ENCODE assay signal across 19 cellular contexts in genomic region chr20:61938839-61939690, GRCh38.
DNase-seq lines count a peak whose midpoint lies in the region; ATAC-seq and TF ChIP-seq lines count a peak whose summit lies in the region.
"Had no signal": no experiment of that assay in that cellular context is flagged by ENCODE, and none has a peak within 500 bp of the region (broad histone marks: within the 10 kb centered on the region; RNA-seq: fewer than 3 reads in every experiment).

No MANE protein-coding gene starts in this region.

- TF ChIP-seq EP300 in sigmoid colon (IDR thresholded peaks at IDR 0.05), result no peak

- TF ChIP-seq POLR2A in sigmoid colon (IDR thresholded peaks at IDR 0.05), result no peak

- H3K4me3 ChIP-seq in RWPE2 (ENCODE audit: severe bottlenecking) (no peak overlapping the region), dorsolateral prefrontal cortex (no peak overlapping the region), left lung (no peak overlapping the region), sigmoid colon (no peak overlapping the region), ascending aorta (no peak overlapping the region)
- H3K4me3 ChIP-seq: GM23338 had no signal

- 72 to 80% methylated on average over 27 of the region's 27 CpGs for WGBS in sigmoid colon, 2 donors

- no peak overlapping the region for H3K4me3 Mint-ChIP-seq in activated T-helper 2 cell treated with anti-CD3 and anti-CD28 coated beads, Interferon-gamma antibody, Interleukin-2, Interleukin-4, amounts not matched to agents 10 μg/mL and 5 μg/mL and 100 μg/mL, durations not matched to agents 14 hours and 24 hours and 36 hours (ENCODE audit: low read depth)
- H3K4me3 Mint-ChIP-seq: CD4-positive, CD25-positive, alpha-beta regulatory T cell; GM23338 had no signal

- no peaks in the 10 kb centered on the region for H3K36me3 Mint-ChIP-seq in activated T-helper 2 cell treated with anti-CD3 and anti-CD28 coated beads, Interferon-gamma antibody, Interleukin-2, Interleukin-4, amounts not matched to agents 10 μg/mL and 5 μg/mL and 100 μg/mL, durations not matched to agents 14 hours and 24 hours and 36 hours (ENCODE audit: low read depth)
- H3K36me3 Mint-ChIP-seq: CD4-positive, CD25-positive, alpha-beta regulatory T cell had no signal

- no peaks in the 10 kb centered on the region for H3K27me3 Mint-ChIP-seq in activated T-helper 2 cell treated with anti-CD3 and anti-CD28 coated beads, Interferon-gamma antibody, Interleukin-2, Interleukin-4, amounts not matched to agents 10 μg/mL and 5 μg/mL and 100 μg/mL, durations not matched to agents 14 hours and 24 hours and 36 hours (ENCODE audit: low read depth)
- H3K27me3 Mint-ChIP-seq: CD4-positive, CD25-positive, alpha-beta regulatory T cell had no signal

- no peak for ATAC-seq in RWPE2 (ENCODE audit: low read depth)
- ATAC-seq in left lung, result no peak
- ATAC-seq: GM23338 had no signal

- no peaks in the 10 kb centered on the region for H3K9me3 Mint-ChIP-seq in activated T-helper 2 cell treated with anti-CD3 and anti-CD28 coated beads, Interferon-gamma antibody, Interleukin-2, Interleukin-4, amounts not matched to agents 10 μg/mL and 5 μg/mL and 100 μg/mL, durations not matched to agents 14 hours and 24 hours and 36 hours
- H3K9me3 Mint-ChIP-seq: GM23338 had no signal

- no peak overlapping the region for H3K27ac Mint-ChIP-seq in activated T-helper 2 cell treated with anti-CD3 and anti-CD28 coated beads, Interferon-gamma antibody, Interleukin-2, Interleukin-4, amounts not matched to agents 10 μg/mL and 5 μg/mL and 100 μg/mL, durations not matched to agents 14 hours and 24 hours and 36 hours
- H3K27ac Mint-ChIP-seq: CD4-positive, CD25-positive, alpha-beta regulatory T cell; GM23338 had no signal

- DNase-seq in RWPE2 (ENCODE audit: low spot score), result peak; percentile 83
- DNase-seq in dorsolateral prefrontal cortex, result peak in 7 of 10 donors; percentile 16 to 37 (median 30)
- peak; percentile 19 to 72 for DNase-seq in left lung
- peak; percentile 62 for DNase-seq in sigmoid colon
- DNase-seq in activated T-helper 2 cell treated with anti-CD3 and anti-CD28 coated beads, Interferon-gamma antibody, Interleukin-2, Interleukin-4, amounts not matched to agents 10 μg/mL and 5 μg/mL and 100 μg/mL, durations not matched to agents 14 hours and 24 hours and 36 hours (ENCODE audit: low spot score), result no peak
- no peak for DNase-seq in ascending aorta (ENCODE audit: low spot score in 2 of 2)
- DNase-seq in DMS 273 treated with DMSO at 0.1 percent for 48 hours (lab: John Stamatoyannopoulos, UW), result no peak
- DNase-seq: ACHN; CD4-positive, CD25-positive, alpha-beta regulatory T cell; DMS79 treated with DMSO at 0.1 percent for 48 hours; KG1; NCI-H1048; NCI-H1694; NCI-H69; NK-92 treated with Interleukin-12 subunit alpha and Interleukin-12 subunit beta, amount 100 ng/mL, for 24 hours; OCI-M1; RPMI8226 had no signal

- H3K4me1 Mint-ChIP-seq in activated T-helper 2 cell treated with anti-CD3 and anti-CD28 coated beads, Interferon-gamma antibody, Interleukin-2, Interleukin-4, amounts not matched to agents 10 μg/mL and 5 μg/mL and 100 μg/mL, durations not matched to agents 14 hours and 24 hours and 36 hours (ENCODE audit: low read depth), result no peaks in the 10 kb centered on the region
- H3K4me1 Mint-ChIP-seq: CD4-positive, CD25-positive, alpha-beta regulatory T cell had no signal

- H3K9me3 ChIP-seq in RWPE2 (ENCODE audit: severe bottlenecking), result no peaks in the 10 kb centered on the region
- no peaks in the 10 kb centered on the region for H3K9me3 ChIP-seq in left lung
- no peaks in the 10 kb centered on the region for H3K9me3 ChIP-seq in sigmoid colon
- H3K9me3 ChIP-seq in ascending aorta, result no peaks in the 10 kb centered on the region

- intact Hi-C loops in dorsolateral prefrontal cortex (cut with DNase I) (no loop called here), left lung (cut with DNase I) (no loop called here), sigmoid colon (cut with DNase I) (no loop called here), ascending aorta (cut with DNase I) (no loop called here)
- intact Hi-C loops in activated T-helper 2 cell treated with anti-CD3 and anti-CD28 coated beads, Interferon-gamma antibody, Interleukin-2, Interleukin-4, amounts not matched to agents 10 μg/mL and 5 μg/mL and 100 μg/mL, durations not matched to agents 14 hours and 24 hours and 36 hours (cut with micrococcal nuclease), result no loop called here

- no peaks in the 10 kb centered on the region; the same call in 1 of the 2 replicates for H3K36me3 ChIP-seq in RWPE2 (ENCODE audit: low read depth)
- no peaks in the 10 kb centered on the region for H3K36me3 ChIP-seq in left lung
- no peaks in the 10 kb centered on the region for H3K36me3 ChIP-seq in sigmoid colon
- no peaks in the 10 kb centered on the region for H3K36me3 ChIP-seq in ascending aorta

- H3K27me3 ChIP-seq in RWPE2 (ENCODE audit: insufficient read depth, poor library complexity, severe bottlenecking) (no peaks in the 10 kb centered on the region), dorsolateral prefrontal cortex (no peaks in the 10 kb centered on the region), left lung (peaks cover 0 to 32% of the 10 kb centered on the region in 2 donors), sigmoid colon (peaks cover 0 to 24% (median 12%) of the 10 kb centered on the region in 3 donors), ascending aorta (no peaks in the 10 kb centered on the region)

- H3K27ac ChIP-seq in RWPE2 (ENCODE audit: poor library complexity, severe bottlenecking) (no peak overlapping the region), dorsolateral prefrontal cortex (no peak overlapping the region), left lung (no peak overlapping the region), sigmoid colon (no peak overlapping the region), ascending aorta (no peak overlapping the region)
- H3K27ac ChIP-seq: HL-60 had no signal

- no peaks in the 10 kb centered on the region for H3K4me1 ChIP-seq in RWPE2 (ENCODE audit: insufficient read depth, poor library complexity, severe bottlenecking)
- no peaks in the 10 kb centered on the region for H3K4me1 ChIP-seq in left lung
- H3K4me1 ChIP-seq in sigmoid colon, result no peaks in the 10 kb centered on the region
- H3K4me1 ChIP-seq in ascending aorta, result no peaks in the 10 kb centered on the region

- TF ChIP-seq CTCF in RWPE2 (IDR thresholded peaks at IDR 0.05; ENCODE audit: poor library complexity, severe bottlenecking), result no peak
- TF ChIP-seq CTCF in dorsolateral prefrontal cortex (IDR thresholded peaks at IDR 0.05 in 54 of 56, conservative IDR thresholded peaks at IDR 0.05 in 2 of 56; ENCODE audit: low read depth in 1 of 56, partially characterized antibody in 56 of 56), result no peak
- TF ChIP-seq CTCF in left lung (IDR thresholded peaks at IDR 0.05), result no peak
- TF ChIP-seq CTCF in sigmoid colon (IDR thresholded peaks at IDR 0.05), result no peak
- TF ChIP-seq CTCF in ascending aorta (IDR thresholded peaks at IDR 0.05), result no peak

Comparison
In these comparisons a context has a peak if more than half of its experiments do, and no peak if none do; other contexts are left out.
1. DNase-seq: peak in RWPE2 (single experiment), dorsolateral prefrontal cortex (7 of 10), left lung (2 of 2) and sigmoid colon (single experiment); none in activated T-helper 2 cell treated with anti-CD3 and anti-CD28 coated beads, Interferon-gamma antibody, Interleukin-2, Interleukin-4, amounts not matched to agents 10 μg/mL and 5 μg/mL and 100 μg/mL, durations not matched to agents 14 hours and 24 hours and 36 hours (single experiment), ascending aorta (0 of 2) and DMS 273 treated with DMSO at 0.1 percent for 48 hours (single experiment).